18 cellular contexts compared by ENCODE assay signal in the genomic region with DNA sequence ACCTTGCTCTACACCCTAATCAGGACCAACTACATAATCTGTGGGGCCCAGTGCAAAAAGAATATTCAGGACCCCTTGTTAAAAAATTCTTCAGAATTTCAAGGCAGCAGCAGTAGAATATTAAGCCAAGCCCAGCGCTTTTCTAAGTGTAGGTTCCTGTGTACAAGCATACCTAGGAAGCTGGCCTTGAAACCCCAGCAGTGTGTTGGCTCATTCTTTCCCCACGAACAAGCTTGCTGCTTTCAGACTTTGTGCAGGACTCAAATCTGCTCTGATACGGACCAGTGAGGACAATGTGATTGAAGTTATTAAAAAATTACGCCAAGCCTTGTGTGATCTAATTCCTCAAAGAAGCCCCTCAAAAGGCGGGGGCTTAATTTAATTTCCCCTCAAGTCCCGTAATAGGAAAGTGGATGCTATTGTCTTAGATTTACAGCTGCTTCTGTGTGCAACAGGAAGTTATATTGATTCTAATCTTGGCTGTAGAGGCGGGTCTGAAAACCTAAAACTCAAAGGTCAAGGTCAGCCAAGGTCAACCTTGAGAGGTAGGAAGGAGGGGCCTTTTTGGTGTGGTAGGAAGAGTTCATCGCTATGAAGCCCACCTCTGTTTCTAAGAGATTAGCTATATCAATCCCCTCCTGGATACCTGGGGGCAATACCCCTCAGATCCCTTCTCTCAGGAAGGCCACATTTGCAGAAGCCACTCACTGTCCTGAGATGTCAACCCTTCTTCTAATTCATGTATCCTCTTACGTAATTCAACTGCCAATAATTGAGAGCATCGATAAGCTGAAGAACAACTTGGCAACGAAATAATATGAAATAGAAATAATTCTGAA. TPM values are rescaled to one million over a fixed set of nuclear protein-coding genes. Genes with fewer than 3 reads are reported as not detected.
"Had no signal": no experiment of that assay in that cellular context is flagged by ENCODE, and none has a peak within 500 bp of the region (broad histone marks: within the 10 kb centered on the region; RNA-seq: fewer than 3 reads in every experiment).

No MANE protein-coding gene starts in this region.

- H3K36me3 ChIP-seq: ascending aorta, colonic mucosa, suprapubic skin, upper lobe of left lung had no signal

- H3K27me3 Mint-ChIP-seq: activated naive CD8-positive, alpha-beta T cell treated with anti-CD3 and anti-CD28 coated beads, Interleukin-2, amount 50 U/mL, for 24 hours had no signal

- H3K9me3 Mint-ChIP-seq: activated naive CD8-positive, alpha-beta T cell treated with anti-CD3 and anti-CD28 coated beads, Interleukin-2, amount 50 U/mL, for 24 hours; activated T-helper 1 cell treated with anti-CD3 and anti-CD28 coated beads, Interleukin-12 subunit alpha, Interleukin-12 subunit beta, Interleukin-2, Interleukin-4 antibody, amounts not matched to agents 30 ng/mL and 10 ng/mL and 1 ng/mL, durations not matched to agents 14 hours and 24 hours and 36 hours; immature natural killer cell; nephron; T-helper 1 cell treated with Interleukin-12 subunit alpha and Interleukin-12 subunit beta and Interleukin-4 antibody, amounts not matched to agents 30 μg/mL and 1 μg/mL, for 36 hours had no signal

- ATAC-seq: activated naive CD8-positive, alpha-beta T cell treated with anti-CD3 and anti-CD28 coated beads, Interleukin-2, amount 50 U/mL, for 24 hours; foreskin keratinocyte; sciatic nerve had no signal

- DNase-seq: activated CD4-positive, alpha-beta T cell treated with anti-CD3 and anti-CD28 coated beads, Interleukin-2, amount 50 U/mL, for 4 hours; activated CD4-positive, CD25-positive, alpha-beta regulatory T cell treated with anti-CD3 and anti-CD28 coated beads, Interleukin-2, amount 50 U/mL, for 72 hours; activated CD8-positive, alpha-beta memory T cell treated with anti-CD3 and anti-CD28 coated beads, Interleukin-2, amount 50 U/mL, for 4 hours; activated naive CD4-positive, alpha-beta T cell; activated naive CD8-positive, alpha-beta T cell treated with anti-CD3 and anti-CD28 coated beads, Interleukin-2, amount 50 U/mL, for 24 hours; colonic mucosa; foreskin keratinocyte; immature natural killer cell; left cardiac atrium; stimulated activated CD4-positive, alpha-beta T cell treated with anti-CD3 and anti-CD28 coated beads, Interleukin-2, amount 100 ng/mL, for 24 hours; stimulated activated naive CD4-positive, alpha-beta T cell treated with Interleukin-2 at 50 U/mL for 16 hours; upper lobe of left lung had no signal

- H3K27ac Mint-ChIP-seq: activated naive CD8-positive, alpha-beta T cell treated with anti-CD3 and anti-CD28 coated beads, Interleukin-2, amount 50 U/mL, for 24 hours; activated T-helper 1 cell treated with anti-CD3 and anti-CD28 coated beads, Interleukin-12 subunit alpha, Interleukin-12 subunit beta, Interleukin-2, Interleukin-4 antibody, amounts not matched to agents 30 ng/mL and 10 ng/mL and 1 ng/mL, durations not matched to agents 14 hours and 24 hours and 36 hours; immature natural killer cell; T-helper 1 cell treated with Interleukin-12 subunit alpha and Interleukin-12 subunit beta and Interleukin-4 antibody, amounts not matched to agents 30 μg/mL and 1 μg/mL, for 36 hours had no signal

- H3K9me3 ChIP-seq: ascending aorta, colonic mucosa, suprapubic skin, upper lobe of left lung had no signal

- H3K4me1 ChIP-seq: ascending aorta, colonic mucosa, foreskin keratinocyte, suprapubic skin had no signal

- H3K27ac ChIP-seq: ascending aorta, colonic mucosa, foreskin keratinocyte, suprapubic skin, upper lobe of left lung had no signal

- H3K36me3 Mint-ChIP-seq: immature natural killer cell had no signal

- H3K27me3 ChIP-seq: ascending aorta, colonic mucosa, foreskin keratinocyte, suprapubic skin, upper lobe of left lung had no signal

- H3K4me1 Mint-ChIP-seq: activated naive CD8-positive, alpha-beta T cell treated with anti-CD3 and anti-CD28 coated beads, Interleukin-2, amount 50 U/mL, for 24 hours had no signal

- H3K4me3 Mint-ChIP-seq: activated naive CD8-positive, alpha-beta T cell treated with anti-CD3 and anti-CD28 coated beads, Interleukin-2, amount 50 U/mL, for 24 hours; activated T-helper 1 cell treated with anti-CD3 and anti-CD28 coated beads, Interleukin-12 subunit alpha, Interleukin-12 subunit beta, Interleukin-2, Interleukin-4 antibody, amounts not matched to agents 30 ng/mL and 10 ng/mL and 1 ng/mL, durations not matched to agents 14 hours and 24 hours and 36 hours; immature natural killer cell; nephron; T-helper 1 cell treated with Interleukin-12 subunit alpha and Interleukin-12 subunit beta and Interleukin-4 antibody, amounts not matched to agents 30 μg/mL and 1 μg/mL, for 36 hours had no signal

- H3K4me3 ChIP-seq: ascending aorta, colonic mucosa, suprapubic skin, upper lobe of left lung had no signal

RNA-seq across cellular contexts. Expression of a gene that starts 45.2 kb away (rescaled TPM):
- total RNA-seq: activated T-helper 1 cell treated with anti-CD3 and anti-CD28 coated beads, Interleukin-12 subunit alpha, Interleukin-12 subunit beta, Interleukin-2, Interleukin-4 antibody, amounts not matched to agents 30 ng/mL and 10 ng/mL and 1 ng/mL, durations not matched to agents 14 hours and 24 hours and 36 hours had no signal
